ENCODE assay signal across 28 cellular contexts in the genomic region with DNA sequence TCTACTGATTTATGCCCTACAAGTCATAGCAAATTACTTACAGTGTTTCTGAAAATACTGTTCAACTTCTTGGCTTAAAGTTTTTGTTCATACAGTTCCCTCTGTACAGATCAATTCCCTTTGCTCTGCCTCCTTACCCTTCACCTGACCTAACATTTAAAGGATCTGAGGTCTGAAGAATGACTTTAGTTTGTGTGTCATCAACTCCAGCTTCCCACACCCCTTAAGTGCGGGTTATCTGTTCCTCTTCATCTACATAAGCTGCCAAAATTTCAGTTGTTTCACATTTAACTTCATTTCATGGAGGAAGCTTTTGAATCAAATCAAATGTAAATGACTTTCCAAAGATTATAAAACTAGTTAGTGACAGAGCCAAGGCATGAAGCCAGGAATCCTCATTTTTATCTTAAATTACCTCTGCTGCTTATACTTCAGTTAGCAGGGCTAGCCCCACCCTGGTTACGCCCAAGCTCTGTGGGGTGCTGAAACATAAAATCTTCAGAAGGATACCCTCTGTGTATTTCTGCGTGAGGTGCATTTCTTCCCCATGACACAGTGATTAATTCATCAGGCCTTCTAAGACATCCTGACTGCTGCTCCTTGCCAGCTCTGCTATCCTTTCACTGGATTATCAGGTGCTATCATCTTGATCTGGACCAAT. TPM values are rescaled to one million over a fixed set of nuclear protein-coding genes. Genes with fewer than 3 reads are reported as not detected.
A peak's percentile ranks its signal among the peaks of the same experiment; 100 is the strongest.
DNase-seq lines count a peak whose midpoint lies in the region; TF ChIP-seq lines count a peak whose summit lies in the region.
"Had no signal": no experiment of that assay in that cellular context is flagged by ENCODE, and none has a peak within 500 bp of the region (broad histone marks: within the 10 kb centered on the region; RNA-seq: fewer than 3 reads in every experiment).

No MANE protein-coding gene starts in this region.

- peaks cover 0 to 1% (median 0%) of the 10 kb centered on the region in 3 donors for H3K27me3 Mint-ChIP-seq in immature natural killer cell (ENCODE audit: low read depth in 3 of 3)
- H3K27me3 Mint-ChIP-seq: activated CD4-positive, alpha-beta memory T cell treated with anti-CD3 and anti-CD28 coated beads, Interleukin-2, amount 10 ng/mL, durations not matched to agents 7 days and 5 days; IgD-negative memory B cell had no signal

- H3K27me3 ChIP-seq in GM23248 (replicated peaks; ENCODE audit: insufficient read depth) = no peaks in the 10 kb centered on the region
- H3K27me3 ChIP-seq: hepatocyte, sigmoid colon, tibial artery had no signal

- peaks cover 0 to 11% (median 3%) of the 10 kb centered on the region in 6 donors for H3K9me3 Mint-ChIP-seq in immature natural killer cell
- H3K9me3 Mint-ChIP-seq: activated B cell treated with CpG ODN at 0.5 μM for 24 hours; activated CD4-positive, alpha-beta memory T cell treated with anti-CD3 and anti-CD28 coated beads, Interleukin-2, amount 10 ng/mL, durations not matched to agents 7 days and 5 days; IgD-negative memory B cell; stimulated activated naive B cell treated with anti-CD40 and anti-IgM and Interleukin-4, amounts not matched to agents 10 μg/mL and 1 μg/mL and 100 μg/mL, for 72 hours had no signal

- TF ChIP-seq CTCF in choroid plexus epithelial cell (conservative IDR thresholded peaks at IDR 0.05; ENCODE audit: low read depth, low read length) = no peak

- H3K79me2 ChIP-seq in GM23248 (ENCODE audit: insufficient read depth) = no peaks in the 10 kb centered on the region
- H3K79me2 ChIP-seq: hepatocyte had no signal

- no peaks in the 10 kb centered on the region for H3K9me2 ChIP-seq in GM23248 (ENCODE audit: insufficient read depth)

- no peak overlapping the region for H2AFZ ChIP-seq in GM23248
- H2AFZ ChIP-seq: hepatocyte had no signal

- H4K20me1 ChIP-seq in GM23248 (ENCODE audit: insufficient read depth) = no peaks in the 10 kb centered on the region

- no peaks in the 10 kb centered on the region for H3K36me3 Mint-ChIP-seq in immature natural killer cell
- H3K36me3 Mint-ChIP-seq: IgD-negative memory B cell; natural killer cell; stimulated activated naive B cell treated with anti-CD40 and anti-IgM and Interleukin-4, amounts not matched to agents 10 μg/mL and 1 μg/mL and 100 μg/mL, for 72 hours had no signal

- H3K9me3 ChIP-seq in GM23248 (ENCODE audit: low read depth) = no peaks in the 10 kb centered on the region
- H3K9me3 ChIP-seq: sigmoid colon, tibial artery had no signal

- H3K4me3 ChIP-seq in GM23248 (no peak overlapping the region), choroid plexus epithelial cell (ENCODE audit: low read depth, low read length) (no peak overlapping the region)
- H3K4me3 ChIP-seq: hepatocyte, sigmoid colon, tibial artery had no signal

- H3K27ac Mint-ChIP-seq in immature natural killer cell = no peak overlapping the region
- H3K27ac Mint-ChIP-seq: activated B cell treated with CpG ODN at 0.5 μM for 24 hours; activated CD4-positive, alpha-beta memory T cell treated with anti-CD3 and anti-CD28 coated beads, Interleukin-2, amount 10 ng/mL, durations not matched to agents 7 days and 5 days; IgD-negative memory B cell; natural killer cell; stimulated activated naive B cell treated with anti-CD40 and anti-IgM and Interleukin-4, amounts not matched to agents 10 μg/mL and 1 μg/mL and 100 μg/mL, for 72 hours had no signal

- no peaks in the 10 kb centered on the region for H3K4me1 Mint-ChIP-seq in immature natural killer cell
- H3K4me1 Mint-ChIP-seq: activated B cell treated with CpG ODN at 0.5 μM for 24 hours; activated CD4-positive, alpha-beta memory T cell treated with anti-CD3 and anti-CD28 coated beads, Interleukin-2, amount 10 ng/mL, durations not matched to agents 7 days and 5 days; IgD-negative memory B cell; natural killer cell; stimulated activated naive B cell treated with anti-CD40 and anti-IgM and Interleukin-4, amounts not matched to agents 10 μg/mL and 1 μg/mL and 100 μg/mL, for 72 hours had no signal

- H3K27ac ChIP-seq in GM23248 = no peak overlapping the region
- H3K27ac ChIP-seq: hepatocyte, HL-60, sigmoid colon, tibial artery had no signal

- H3K4me3 Mint-ChIP-seq in immature natural killer cell = no peak overlapping the region
- H3K4me3 Mint-ChIP-seq: activated B cell treated with CpG ODN at 0.5 μM for 24 hours; activated CD4-positive, alpha-beta memory T cell treated with anti-CD3 and anti-CD28 coated beads, Interleukin-2, amount 10 ng/mL, durations not matched to agents 7 days and 5 days; IgD-negative memory B cell; natural killer cell; stimulated activated naive B cell treated with anti-CD40 and anti-IgM and Interleukin-4, amounts not matched to agents 10 μg/mL and 1 μg/mL and 100 μg/mL, for 72 hours had no signal

- peaks cover 16% of the 10 kb centered on the region; the same call in 1 of the 2 replicates for H3F3A ChIP-seq in GM23248 (ENCODE audit: insufficient read depth)

- in situ Hi-C loops in GM23248 (cut with MboI) = no loop called here

- DNase-seq in GM23248 (peak; percentile 35), MV-4-11 (lab: John Stamatoyannopoulos, UW) (peak; percentile 32), choroid plexus epithelial cell (ENCODE audit: low read depth) (peak; percentile 74), putamen (ENCODE audit: low spot score) (peak; percentile 35), immature natural killer cell (no peak), UCSD-AML1 (lab: John Stamatoyannopoulos, UW; ENCODE audit: unreplicated experiment) (no peak), NCI-H1436 (lab: John Stamatoyannopoulos, UW) (no peak)
- DNase-seq: activated B cell treated with CpG ODN at 0.5 μM for 24 hours; activated CD4-positive, alpha-beta memory T cell treated with anti-CD3 and anti-CD28 coated beads, Interleukin-2, amount 10 ng/mL, durations not matched to agents 7 days and 5 days; activated naive CD4-positive, alpha-beta T cell treated with Interleukin-2 at 50 U/mL for 16 hours; activated T-cell treated with anti-CD3 and anti-CD28 coated beads, Interleukin-2, amount 50 U/mL, for 1 hour; Calu3; mesenchymal stem cell; natural killer cell; NCI-H2081 treated with DMSO at 0.1 percent for 48 hours; SHP77; sigmoid colon; stimulated activated naive B cell treated with anti-CD40 and anti-IgM and Interleukin-4, amounts not matched to agents 10 μg/mL and 1 μg/mL and 100 μg/mL, for 72 hours; tibial artery had no signal

- H3K36me3 ChIP-seq in GM23248 (ENCODE audit: low read depth) = no peaks in the 10 kb centered on the region
- H3K36me3 ChIP-seq: sigmoid colon, tibial artery had no signal

- 43 to 51% methylated on average over 3 of the region's 3 CpGs for WGBS in GM23248 (ENCODE audit: low coverage in 1 of 2, low lambda C conversion rate in 2 of 2, missing lambda C conversion rate in 2 of 2), 2 experiments

- peaks cover 34% of the 10 kb centered on the region for H3K4me1 ChIP-seq in GM23248 (ENCODE audit: insufficient read depth)
- H3K4me1 ChIP-seq: sigmoid colon, tibial artery had no signal

- H3K9ac ChIP-seq in GM23248 = no peak overlapping the region

- H3K4me2 ChIP-seq in GM23248 (ENCODE audit: unreplicated experiment) = peak overlapping the region; percentile 28
- H3K4me2 ChIP-seq: hepatocyte had no signal

RNA-seq across cellular contexts. Expression of gene CXCL1, which starts 16.5 kb away (rescaled TPM):
- 12.9 and 14.8 TPM in 2 replicates for total RNA-seq in GM23248 (2014; rRNA removed; shearing (Covaris generic))
- polyA plus RNA-seq in GM23248 (2016; fragmentation: Nextera tagmentation; extraction: Ambion mirVana) = 12.6 and 13.9 TPM in 2 replicates
- polyA plus RNA-seq in immature natural killer cell = not detected
- total RNA-seq: activated B cell treated with CpG ODN at 0.5 μM for 24 hours; activated CD4-positive, alpha-beta memory T cell treated with anti-CD3 and anti-CD28 coated beads, Interleukin-2, amount 10 ng/mL, durations not matched to agents 7 days and 5 days; G401; H4; T-helper 1 cell treated with Interleukin-12 subunit alpha and Interleukin-12 subunit beta and Interleukin-4 antibody, amounts not matched to agents 30 ng/mL and 1 ng/mL, for 36 hours had no signal
- polyA plus RNA-seq: IgD-negative memory B cell had no signal

RNA-seq across cellular contexts. Expression of gene PF4V1, which starts 32.6 kb away (rescaled TPM):
- total RNA-seq in GM23248 (2014; rRNA removed; shearing (Covaris generic)) = 13.8 TPM in 1 of 2 replicates, not detected in the other
- polyA plus RNA-seq in GM23248 (2016; fragmentation: Nextera tagmentation; extraction: Ambion mirVana) (6.5 and 8.1 TPM in 2 replicates), immature natural killer cell (1 to 10 TPM in 1 of 3 donors, under 1 TPM in 1, not detected in 1; 0.71 to 6.4 TPM)
- total RNA-seq: activated B cell treated with CpG ODN at 0.5 μM for 24 hours; activated CD4-positive, alpha-beta memory T cell treated with anti-CD3 and anti-CD28 coated beads, Interleukin-2, amount 10 ng/mL, durations not matched to agents 7 days and 5 days; Calu3; chondrocyte; G401; H4; hepatocyte; kidney epithelial cell; sigmoid colon; T-helper 1 cell treated with Interleukin-12 subunit alpha and Interleukin-12 subunit beta and Interleukin-4 antibody, amounts not matched to agents 30 ng/mL and 1 ng/mL, for 36 hours had no signal
- polyA plus RNA-seq: BJ, hepatocyte, IgD-negative memory B cell, sigmoid colon had no signal

RNA-seq across cellular contexts. Expression of gene CXCL6, which starts 49.2 kb away (rescaled TPM):
- 8.1 and 13.5 TPM in 2 replicates for total RNA-seq in GM23248 (2014; rRNA removed; shearing (Covaris generic))
- polyA plus RNA-seq in GM23248 (2016; fragmentation: Nextera tagmentation; extraction: Ambion mirVana) = 16.3 and 17.9 TPM in 2 replicates
- polyA plus RNA-seq in immature natural killer cell = not detected
- total RNA-seq: activated B cell treated with CpG ODN at 0.5 μM for 24 hours; activated CD4-positive, alpha-beta memory T cell treated with anti-CD3 and anti-CD28 coated beads, Interleukin-2, amount 10 ng/mL, durations not matched to agents 7 days and 5 days; chondrocyte; G401; H4; natural killer cell; T-helper 1 cell treated with Interleukin-12 subunit alpha and Interleukin-12 subunit beta and Interleukin-4 antibody, amounts not matched to agents 30 ng/mL and 1 ng/mL, for 36 hours had no signal
- polyA plus RNA-seq: IgD-negative memory B cell had no signal

Comparison
In these comparisons a context has a peak if more than half of its experiments do, and no peak if none do; other contexts are left out.
1. DNase-seq: peak in GM23248 (single experiment), MV-4-11 (single experiment), choroid plexus epithelial cell (single experiment) and putamen (single experiment); none in immature natural killer cell (0 of 3), UCSD-AML1 (single experiment) and NCI-H1436 (single experiment).
2. RNA of gene CXCL1, which starts 16.5 kb away (polyA plus RNA-seq): 12.6 to 13.9 TPM in GM23248; not detected in immature natural killer cell; every median in the first group is over 10 times any median in the second.
3. RNA of gene CXCL6, which starts 49.2 kb away (polyA plus RNA-seq): 16.3 to 17.9 TPM in GM23248; not detected in immature natural killer cell; every median in the first group is over 10 times any median in the second.